9 cellular contexts compared by ENCODE assay signal in the genomic region with DNA sequence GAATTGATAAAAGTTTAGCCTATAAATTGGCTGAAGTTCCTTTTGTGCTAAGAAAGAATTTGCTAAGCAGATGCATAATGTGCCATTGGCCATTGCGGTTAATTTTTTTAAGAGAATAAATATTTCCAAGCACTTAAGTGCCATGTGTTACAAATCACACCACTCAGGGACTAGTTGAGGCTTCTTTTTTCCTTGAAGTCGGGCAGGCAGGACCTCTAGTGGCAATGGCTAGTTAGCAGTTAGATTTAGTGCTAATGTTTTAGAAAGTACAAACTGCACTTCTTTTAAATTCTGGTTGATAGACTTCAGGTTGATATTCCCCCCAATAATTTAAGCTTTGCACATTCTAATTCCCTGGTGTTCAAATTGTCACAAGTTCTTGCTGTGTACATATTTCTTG.
DNase-seq lines count a peak whose midpoint lies in the region; ATAC-seq, FAIRE-seq and TF ChIP-seq lines count a peak whose summit lies in the region.
"Had no signal": no experiment of that assay in that cellular context is flagged by ENCODE, and none has a peak within 500 bp of the region (broad histone marks: within the 10 kb centered on the region; RNA-seq: fewer than 3 reads in every experiment).

No MANE protein-coding gene starts in this region.

- H3K27me3 ChIP-seq in SK-N-SH (ENCODE audit: insufficient read depth) (no peaks in the 10 kb centered on the region), aorta (ENCODE audit: control insufficient read depth in 1 of 2, insufficient read depth in 2 of 2, low read length in 1 of 2) (no peaks in the 10 kb centered on the region), tibial nerve (no peaks in the 10 kb centered on the region)

- no peaks in the 10 kb centered on the region for H3K4me1 Mint-ChIP-seq in glutamatergic neuron (ENCODE audit: low read depth, unreplicated experiment)

- ATAC-seq in A549 (peak; percentile 76 to 83; a peak in 4 of 6 replicates), GM21619 (IDR thresholded peaks at IDR 0.05; ENCODE audit: unreplicated experiment) (no peak), GM21737 (IDR thresholded peaks at IDR 0.05; ENCODE audit: unreplicated experiment) (no peak), aorta (ENCODE audit: low FRiP score) (no peak)

- H4K20me1 ChIP-seq in SK-N-SH (ENCODE audit: insufficient read depth): no peaks in the 10 kb centered on the region

- H3K36me3 ChIP-seq in SK-N-SH (replicated peaks in 1 of 2; ENCODE audit: control insufficient read depth in 1 of 2, insufficient read depth in 2 of 2, low read length in 1 of 2): no peaks in the 10 kb centered on the region
- peaks cover 0 to 3% of the 10 kb centered on the region in 2 donors for H3K36me3 ChIP-seq in aorta (ENCODE audit: control insufficient read depth in 1 of 2, insufficient read depth in 2 of 2, low read length in 1 of 2)
- no peaks in the 10 kb centered on the region for H3K36me3 ChIP-seq in tibial nerve

- H3K79me2 ChIP-seq in SK-N-SH (ENCODE audit: insufficient read depth): no peaks in the 10 kb centered on the region

- intact Hi-C loops in aorta (cut with DNase I): no loop called here

- H3K27me3 Mint-ChIP-seq in glutamatergic neuron (ENCODE audit: unreplicated experiment): no peaks in the 10 kb centered on the region

- H2AFZ ChIP-seq in SK-N-SH (ENCODE audit: low read depth): no peak overlapping the region

- no peak overlapping the region for H3K27ac ChIP-seq in A549
- no peak overlapping the region for H3K27ac ChIP-seq in SK-N-SH (ENCODE audit: low read depth in 2 of 2, low read length in 1 of 2)
- no peak overlapping the region for H3K27ac ChIP-seq in aorta (ENCODE audit: low read depth in 1 of 2, low read length in 2 of 2)
- H3K27ac ChIP-seq in tibial nerve: no peak overlapping the region

- CTCF ChIA-PET in A549 (lab: Yijun Ruan, JAX): interaction anchor here (0.7 to 2.0 kb wide), 7 partner anchors 14 to 240 kb away, joined by 3 to 9 read pairs (median 3); no protein-coding TSS in a partner anchor
- CTCF ChIA-PET in SK-N-SH (lab: Yijun Ruan, JAX): interaction anchor here (0.6 to 1.5 kb wide), 12 partner anchors 9 to 298 kb away, joined by 3 to 6 read pairs (median 3); no protein-coding TSS in a partner anchor

- no peak overlapping the region for H3K4me2 ChIP-seq in A549
- no peak overlapping the region for H3K4me2 ChIP-seq in SK-N-SH

- POLR2A ChIA-PET in A549 (lab: Yijun Ruan, JAX): no interaction called here
- POLR2A ChIA-PET in SK-N-SH (lab: Yijun Ruan, JAX): no interaction called here

- H3K9me2 ChIP-seq in SK-N-SH: no peaks in the 10 kb centered on the region

- H3K27ac Mint-ChIP-seq in glutamatergic neuron (ENCODE audit: unreplicated experiment): no peak overlapping the region
- H3K27ac Mint-ChIP-seq: dendritic cell treated with granulocyte-macrophage colony-stimulating factor and Interleukin-4, amounts not matched to agents 40 ng/mL and 50 ng/mL, for 4 days had no signal

- H3K9me3 ChIP-seq in A549 (0 out of 3 replicates have a peak, but pooled peaks cover 4% of the 10 kb centered on the region), SK-N-SH (0 out of 2 replicates have a peak, but pooled peaks cover 3% of the 10 kb centered on the region), aorta (ENCODE audit: control insufficient read depth, low read length) (no peaks in the 10 kb centered on the region), tibial nerve (peaks cover 0 to 9% (median 0%) of the 10 kb centered on the region in 4 donors)

- DNase-seq in A549 (ENCODE audit: low read depth in 1 of 2, low spot score in 1 of 2): peak in 1 of 2 experiments; percentile 48
- peak; percentile 8 for DNase-seq in SK-N-SH
- no peak for DNase-seq in glutamatergic neuron
- DNase-seq in aorta: no peak
- DNase-seq in tibial nerve (ENCODE audit: low spot score in 2 of 2): no peak

- no peaks in the 10 kb centered on the region for H3K4me1 ChIP-seq in A549
- no peaks in the 10 kb centered on the region for H3K4me1 ChIP-seq in SK-N-SH (ENCODE audit: control insufficient read depth in 1 of 2, insufficient read depth in 2 of 2, low read depth in 1 of 2, low read length in 1 of 2)
- no peaks in the 10 kb centered on the region for H3K4me1 ChIP-seq in aorta (ENCODE audit: control insufficient read depth in 1 of 2, insufficient read depth in 2 of 2, low read length in 2 of 2)
- H3K4me1 ChIP-seq in tibial nerve: no peaks in the 10 kb centered on the region

- TF ChIP-seq EP300 in A549 (IDR thresholded peaks at IDR 0.05) (no peak), SK-N-SH (IDR thresholded peaks at IDR 0.05; ENCODE audit: borderline replicate concordance in 1 of 2, low read depth in 1 of 2, low read length in 1 of 2) (no peak), tibial nerve (IDR thresholded peaks at IDR 0.05) (no peak)

- 38% methylated on average over 2 of the region's 2 CpGs for WGBS in A549 (ENCODE audit: missing lambda C conversion rate)
- 14% methylated on average over 2 of the region's 2 CpGs for WGBS in SK-N-SH (ENCODE audit: low lambda C conversion rate)
- 27 to 36% methylated on average over 2 of the region's 2 CpGs for WGBS in aorta, 2 donors
- 27 to 31% methylated on average over 2 of the region's 2 CpGs for WGBS in tibial nerve, 2 donors

- no peaks in the 10 kb centered on the region for H3F3A ChIP-seq in SK-N-SH (replicated peaks; ENCODE audit: insufficient read depth)

- TF ChIP-seq POLR2A in A549 (IDR thresholded peaks at IDR 0.05; ENCODE audit: low read length) (no peak), tibial nerve (IDR thresholded peaks at IDR 0.05) (no peak)

- H3K4me3 Mint-ChIP-seq in glutamatergic neuron (ENCODE audit: unreplicated experiment): no peak overlapping the region
- H3K4me3 Mint-ChIP-seq: dendritic cell treated with granulocyte-macrophage colony-stimulating factor and Interleukin-4, amounts not matched to agents 40 ng/mL and 50 ng/mL, for 4 days had no signal

- no peak overlapping the region for H3K9ac ChIP-seq in SK-N-SH

- TF ChIP-seq CTCF in A549 (IDR thresholded peaks at IDR 0.05) (peak; percentile 39; the same call in 2 of the 3 replicates), GM12875 (IDR thresholded peaks at IDR 0.05; ENCODE audit: borderline replicate concordance, insufficient read depth, low read depth, low read length) (peak; percentile 20; the same call in 1 of the 2 replicates), SK-N-SH (IDR thresholded peaks at IDR 0.05) (peak; percentile 64), glutamatergic neuron (IDR thresholded peaks at IDR 0.05; ENCODE audit: partially characterized antibody, unreplicated experiment) (peak; percentile 61), tibial nerve (IDR thresholded peaks at IDR 0.05) (peak in 2 of 5 experiments; percentile 9 to 33)

- H3K36me3 Mint-ChIP-seq in glutamatergic neuron (ENCODE audit: unreplicated experiment): no peaks in the 10 kb centered on the region

- no peak for FAIRE-seq in A549 (lab: Jason Lieb, UNC)

- TF ChIP-seq RAD21 in A549 (conservative IDR thresholded peaks at IDR 0.05 in 1 of 2, IDR thresholded peaks at IDR 0.05 in 1 of 2) (peak; percentile 48 to 59; a peak in 4 of 5 replicates), SK-N-SH (IDR thresholded peaks at IDR 0.05; ENCODE audit: low read length) (peak; percentile 65)

- no peaks in the 10 kb centered on the region for H3K9me3 Mint-ChIP-seq in glutamatergic neuron (ENCODE audit: unreplicated experiment)
- H3K9me3 Mint-ChIP-seq: dendritic cell treated with granulocyte-macrophage colony-stimulating factor and Interleukin-4, amounts not matched to agents 40 ng/mL and 50 ng/mL, for 4 days had no signal

- H3K4me3 ChIP-seq in A549: no peak overlapping the region
- no peak overlapping the region for H3K4me3 ChIP-seq in GM12875 (ENCODE audit: low read depth, low read length)
- H3K4me3 ChIP-seq in SK-N-SH (ENCODE audit: low read depth in 2 of 2, low read length in 1 of 2): peak overlapping the region in 1 of 2 experiments; percentile 25; a peak in 1 of 4 replicates
- no peak overlapping the region for H3K4me3 ChIP-seq in aorta (ENCODE audit: low read length in 2 of 2)
- no peak overlapping the region for H3K4me3 ChIP-seq in tibial nerve

TF ChIP-seq in A549, 52 proteins besides CTCF, POLR2A, EP300 and RAD21:
- TF ChIP-seq FOXS1 (CRISPR knock-in tag; IDR thresholded peaks at IDR 0.05): no peak
- no peak for TF ChIP-seq EHF (CRISPR knock-in tag; IDR thresholded peaks at IDR 0.05)
- TF ChIP-seq SMC3 (IDR thresholded peaks at IDR 0.05): peak; percentile 26; the same call in 2 of the 3 replicates
- TF ChIP-seq USF2 (IDR thresholded peaks at IDR 0.05): no peak
TF ChIP-seq in A549: peak in this region for 1.

TF ChIP-seq in SK-N-SH, 30 proteins besides CTCF, POLR2A, EP300 and RAD21:
- no peak for TF ChIP-seq SIN3A (IDR thresholded peaks at IDR 0.05; ENCODE audit: borderline replicate concordance, low read depth, low read length)
- peak; percentile 44 for TF ChIP-seq SMC3 (IDR thresholded peaks at IDR 0.05; ENCODE audit: low read depth, low read length)
- no peak for TF ChIP-seq ELF1 (IDR thresholded peaks at IDR 0.05)
- TF ChIP-seq PBX3 (IDR thresholded peaks at IDR 0.05): no peak
- no peak for TF ChIP-seq GABPA (IDR thresholded peaks at IDR 0.05; ENCODE audit: low read depth)
- no peak for TF ChIP-seq TEAD4 (IDR thresholded peaks at IDR 0.05; ENCODE audit: borderline replicate concordance, insufficient read depth)
- TF ChIP-seq, protein P1, sequence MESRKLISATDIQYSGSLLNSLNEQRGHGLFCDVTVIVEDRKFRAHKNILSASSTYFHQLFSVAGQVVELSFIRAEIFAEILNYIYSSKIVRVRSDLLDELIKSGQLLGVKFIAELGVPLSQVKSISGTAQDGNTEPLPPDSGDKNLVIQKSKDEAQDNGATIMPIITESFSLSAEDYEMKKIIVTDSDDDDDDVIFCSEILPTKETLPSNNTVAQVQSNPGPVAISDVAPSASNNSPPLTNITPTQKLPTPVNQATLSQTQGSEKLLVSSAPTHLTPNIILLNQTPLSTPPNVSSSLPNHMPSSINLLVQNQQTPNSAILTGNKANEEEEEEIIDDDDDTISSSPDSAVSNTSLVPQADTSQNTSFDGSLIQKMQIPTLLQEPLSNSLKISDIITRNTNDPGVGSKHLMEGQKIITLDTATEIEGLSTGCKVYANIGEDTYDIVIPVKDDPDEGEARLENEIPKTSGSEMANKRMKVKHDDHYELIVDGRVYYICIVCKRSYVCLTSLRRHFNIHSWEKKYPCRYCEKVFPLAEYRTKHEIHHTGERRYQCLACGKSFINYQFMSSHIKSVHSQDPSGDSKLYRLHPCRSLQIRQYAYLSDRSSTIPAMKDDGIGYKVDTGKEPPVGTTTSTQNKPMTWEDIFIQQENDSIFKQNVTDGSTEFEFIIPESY (IDR thresholded peaks at IDR 0.05; ENCODE audit: borderline replicate concordance, low read depth): no peak

Comparison
In these comparisons a context has a peak if more than half of its experiments do, and no peak if none do; other contexts are left out.
1. ATAC-seq: peak in A549 (2 of 2); none in GM21619 (single experiment), GM21737 (single experiment) and aorta (single experiment).
2. Of the 12 proteins assayed by ChIP-seq in both A549 and SK-N-SH: peak only in A549: none; only in SK-N-SH: none; in both: CTCF, RAD21 and SMC3; in neither: 9.